1 cellular context compared by ENCODE assay signal in the genomic region with DNA sequence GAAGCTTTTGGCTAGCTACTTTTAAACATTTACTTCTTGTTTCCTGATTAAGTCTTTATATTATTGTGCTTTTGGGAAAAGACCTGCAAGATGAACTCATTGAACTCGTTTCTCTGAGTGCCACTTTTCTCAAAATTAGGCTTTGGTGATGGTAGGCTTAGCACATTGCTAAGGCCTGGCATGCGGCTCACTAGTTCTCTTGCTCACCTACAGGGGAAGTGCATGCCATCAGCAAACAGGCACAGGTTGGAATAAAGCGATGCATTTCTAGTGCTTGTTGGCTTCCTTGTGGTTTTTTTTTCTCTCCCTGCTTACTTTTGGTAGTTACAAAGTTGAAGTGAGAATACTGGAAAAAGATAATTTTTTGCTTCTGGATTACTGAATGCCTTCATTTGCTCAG.
TF ChIP-seq lines count a peak whose summit lies in the region.

No MANE protein-coding gene starts in this region.

TF ChIP-seq in GM23338, 12 proteins besides CTCF, POLR2A, EP300 and RAD21 (continued from another document):
- TF ChIP-seq, protein P1, sequence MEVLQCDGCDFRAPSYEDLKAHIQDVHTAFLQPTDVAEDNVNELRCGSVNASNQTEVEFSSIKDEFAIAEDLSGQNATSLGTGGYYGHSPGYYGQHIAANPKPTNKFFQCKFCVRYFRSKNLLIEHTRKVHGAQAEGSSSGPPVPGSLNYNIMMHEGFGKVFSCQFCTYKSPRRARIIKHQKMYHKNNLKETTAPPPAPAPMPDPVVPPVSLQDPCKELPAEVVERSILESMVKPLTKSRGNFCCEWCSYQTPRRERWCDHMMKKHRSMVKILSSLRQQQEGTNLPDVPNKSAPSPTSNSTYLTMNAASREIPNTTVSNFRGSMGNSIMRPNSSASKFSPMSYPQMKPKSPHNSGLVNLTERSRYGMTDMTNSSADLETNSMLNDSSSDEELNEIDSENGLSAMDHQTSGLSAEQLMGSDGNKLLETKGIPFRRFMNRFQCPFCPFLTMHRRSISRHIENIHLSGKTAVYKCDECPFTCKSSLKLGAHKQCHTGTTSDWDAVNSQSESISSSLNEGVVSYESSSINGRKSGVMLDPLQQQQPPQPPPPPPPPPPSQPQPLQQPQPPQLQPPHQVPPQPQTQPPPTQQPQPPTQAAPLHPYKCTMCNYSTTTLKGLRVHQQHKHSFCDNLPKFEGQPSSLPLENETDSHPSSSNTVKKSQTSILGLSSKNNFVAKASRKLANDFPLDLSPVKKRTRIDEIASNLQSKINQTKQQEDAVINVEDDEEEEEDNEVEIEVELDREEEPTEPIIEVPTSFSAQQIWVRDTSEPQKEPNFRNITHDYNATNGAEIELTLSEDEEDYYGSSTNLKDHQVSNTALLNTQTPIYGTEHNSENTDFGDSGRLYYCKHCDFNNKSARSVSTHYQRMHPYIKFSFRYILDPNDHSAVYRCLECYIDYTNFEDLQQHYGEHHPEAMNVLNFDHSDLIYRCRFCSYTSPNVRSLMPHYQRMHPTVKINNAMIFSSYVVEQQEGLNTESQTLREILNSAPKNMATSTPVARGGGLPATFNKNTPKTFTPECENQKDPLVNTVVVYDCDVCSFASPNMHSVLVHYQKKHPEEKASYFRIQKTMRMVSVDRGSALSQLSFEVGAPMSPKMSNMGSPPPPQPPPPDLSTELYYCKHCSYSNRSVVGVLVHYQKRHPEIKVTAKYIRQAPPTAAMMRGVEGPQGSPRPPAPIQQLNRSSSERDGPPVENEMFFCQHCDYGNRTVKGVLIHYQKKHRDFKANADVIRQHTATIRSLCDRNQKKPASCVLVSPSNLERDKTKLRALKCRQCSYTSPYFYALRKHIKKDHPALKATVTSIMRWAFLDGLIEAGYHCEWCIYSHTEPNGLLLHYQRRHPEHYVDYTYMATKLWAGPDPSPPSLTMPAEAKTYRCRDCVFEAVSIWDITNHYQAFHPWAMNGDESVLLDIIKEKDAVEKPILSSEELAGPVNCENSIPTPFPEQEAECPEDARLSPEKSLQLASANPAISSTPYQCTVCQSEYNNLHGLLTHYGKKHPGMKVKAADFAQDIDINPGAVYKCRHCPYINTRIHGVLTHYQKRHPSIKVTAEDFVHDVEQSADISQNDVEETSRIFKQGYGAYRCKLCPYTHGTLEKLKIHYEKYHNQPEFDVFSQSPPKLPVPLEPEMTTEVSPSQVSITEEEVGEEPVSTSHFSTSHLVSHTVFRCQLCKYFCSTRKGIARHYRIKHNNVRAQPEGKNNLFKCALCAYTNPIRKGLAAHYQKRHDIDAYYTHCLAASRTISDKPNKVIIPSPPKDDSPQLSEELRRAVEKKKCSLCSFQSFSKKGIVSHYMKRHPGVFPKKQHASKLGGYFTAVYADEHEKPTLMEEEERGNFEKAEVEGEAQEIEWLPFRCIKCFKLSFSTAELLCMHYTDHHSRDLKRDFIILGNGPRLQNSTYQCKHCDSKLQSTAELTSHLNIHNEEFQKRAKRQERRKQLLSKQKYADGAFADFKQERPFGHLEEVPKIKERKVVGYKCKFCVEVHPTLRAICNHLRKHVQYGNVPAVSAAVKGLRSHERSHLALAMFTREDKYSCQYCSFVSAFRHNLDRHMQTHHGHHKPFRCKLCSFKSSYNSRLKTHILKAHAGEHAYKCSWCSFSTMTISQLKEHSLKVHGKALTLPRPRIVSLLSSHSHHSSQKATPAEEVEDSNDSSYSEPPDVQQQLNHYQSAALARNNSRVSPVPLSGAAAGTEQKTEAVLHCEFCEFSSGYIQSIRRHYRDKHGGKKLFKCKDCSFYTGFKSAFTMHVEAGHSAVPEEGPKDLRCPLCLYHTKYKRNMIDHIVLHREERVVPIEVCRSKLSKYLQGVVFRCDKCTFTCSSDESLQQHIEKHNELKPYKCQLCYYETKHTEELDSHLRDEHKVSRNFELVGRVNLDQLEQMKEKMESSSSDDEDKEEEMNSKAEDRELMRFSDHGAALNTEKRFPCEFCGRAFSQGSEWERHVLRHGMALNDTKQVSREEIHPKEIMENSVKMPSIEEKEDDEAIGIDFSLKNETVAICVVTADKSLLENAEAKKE (CRISPR knock-in tag; IDR thresholded peaks at IDR 0.05): no peak
- TF ChIP-seq EZH2 (IDR thresholded peaks at IDR 0.05; ENCODE audit: low read depth, unreplicated experiment): no peak
- no peak for TF ChIP-seq ZNF331 (CRISPR knock-in tag; IDR thresholded peaks at IDR 0.05; ENCODE audit: low read depth)
- TF ChIP-seq, protein P2, sequence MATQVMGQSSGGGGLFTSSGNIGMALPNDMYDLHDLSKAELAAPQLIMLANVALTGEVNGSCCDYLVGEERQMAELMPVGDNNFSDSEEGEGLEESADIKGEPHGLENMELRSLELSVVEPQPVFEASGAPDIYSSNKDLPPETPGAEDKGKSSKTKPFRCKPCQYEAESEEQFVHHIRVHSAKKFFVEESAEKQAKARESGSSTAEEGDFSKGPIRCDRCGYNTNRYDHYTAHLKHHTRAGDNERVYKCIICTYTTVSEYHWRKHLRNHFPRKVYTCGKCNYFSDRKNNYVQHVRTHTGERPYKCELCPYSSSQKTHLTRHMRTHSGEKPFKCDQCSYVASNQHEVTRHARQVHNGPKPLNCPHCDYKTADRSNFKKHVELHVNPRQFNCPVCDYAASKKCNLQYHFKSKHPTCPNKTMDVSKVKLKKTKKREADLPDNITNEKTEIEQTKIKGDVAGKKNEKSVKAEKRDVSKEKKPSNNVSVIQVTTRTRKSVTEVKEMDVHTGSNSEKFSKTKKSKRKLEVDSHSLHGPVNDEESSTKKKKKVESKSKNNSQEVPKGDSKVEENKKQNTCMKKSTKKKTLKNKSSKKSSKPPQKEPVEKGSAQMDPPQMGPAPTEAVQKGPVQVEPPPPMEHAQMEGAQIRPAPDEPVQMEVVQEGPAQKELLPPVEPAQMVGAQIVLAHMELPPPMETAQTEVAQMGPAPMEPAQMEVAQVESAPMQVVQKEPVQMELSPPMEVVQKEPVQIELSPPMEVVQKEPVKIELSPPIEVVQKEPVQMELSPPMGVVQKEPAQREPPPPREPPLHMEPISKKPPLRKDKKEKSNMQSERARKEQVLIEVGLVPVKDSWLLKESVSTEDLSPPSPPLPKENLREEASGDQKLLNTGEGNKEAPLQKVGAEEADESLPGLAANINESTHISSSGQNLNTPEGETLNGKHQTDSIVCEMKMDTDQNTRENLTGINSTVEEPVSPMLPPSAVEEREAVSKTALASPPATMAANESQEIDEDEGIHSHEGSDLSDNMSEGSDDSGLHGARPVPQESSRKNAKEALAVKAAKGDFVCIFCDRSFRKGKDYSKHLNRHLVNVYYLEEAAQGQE (IDR thresholded peaks at IDR 0.05; ENCODE audit: unreplicated experiment): no peak
- no peak for TF ChIP-seq NANOG (IDR thresholded peaks at IDR 0.05; ENCODE audit: borderline replicate concordance)
- TF ChIP-seq POLR2AphosphoS5 (IDR thresholded peaks at IDR 0.05; ENCODE audit: low read depth): no peak
- TF ChIP-seq JUNB (IDR thresholded peaks at IDR 0.05; ENCODE audit: unreplicated experiment): no peak
- no peak for TF ChIP-seq EZH2phosphoT487 (IDR thresholded peaks at IDR 0.05; ENCODE audit: unreplicated experiment)
